Comparison of ENCODE assay signal across 13 cellular contexts in genomic region chr11:135073870-135074269, GRCh38.
"Had no signal": no experiment of that assay in that cellular context is flagged by ENCODE, and none has a peak within 500 bp of the region (broad histone marks: within the 10 kb centered on the region; RNA-seq: fewer than 3 reads in every experiment).

No MANE protein-coding gene starts in this region.

- H3K9me3 ChIP-seq: SJSA1 had no signal

- H3K4me3 ChIP-seq: SJSA1, SK-N-MC had no signal

- H3K27me3 ChIP-seq: SJSA1 had no signal

- H3K4me1 ChIP-seq: SJSA1 had no signal

- H3K27ac ChIP-seq: RWPE1, SJSA1, SK-N-MC had no signal

- DNase-seq: IMR-90; Karpas-422; KG1; MM.1S; NCI-H1436; NCI-H446 treated with DMSO at 0.1 percent for 48 hours; NCI-H510A treated with DMSO at 0.1 percent for 48 hours; NCI-H82; NK-92 treated with Interleukin-12 subunit alpha and Interleukin-12 subunit beta, amount 100 ng/mL, for 24 hours; SIG-M5 had no signal

- H3K36me3 ChIP-seq: SJSA1 had no signal
